ENCODE assay signal across 30 cellular contexts in genomic region chr2:177348090-177348489, GRCh38.
"Had no signal": no experiment of that assay in that cellular context is flagged by ENCODE, and none has a peak within 500 bp of the region (broad histone marks: within the 10 kb centered on the region; RNA-seq: fewer than 3 reads in every experiment).

No MANE protein-coding gene starts in this region.

- H3K36me3 ChIP-seq: colonic mucosa, gastrocnemius medialis, ovary, sigmoid colon, stomach, thyroid gland, upper lobe of right lung, WERI-Rb-1 had no signal

- H3K4me1 Mint-ChIP-seq: central memory CD8-positive, alpha-beta T cell; stimulated activated effector memory CD8-positive, alpha-beta T cell treated with anti-CD3 and anti-CD28 coated beads, Interleukin-12 subunit alpha, Interleukin-12 subunit beta, amount 100 ng/mL, for 72 hours had no signal

- H3K4me3 Mint-ChIP-seq: activated naive CD8-positive, alpha-beta T cell; central memory CD8-positive, alpha-beta T cell; natural killer cell treated with Interleukin-12 subunit alpha and Interleukin-12 subunit beta and Interleukin-15 and Interleukin-18, amount 100 ng/mL, for 72 hours; stimulated activated effector memory CD8-positive, alpha-beta T cell treated with anti-CD3 and anti-CD28 coated beads, Interleukin-12 subunit alpha, Interleukin-12 subunit beta, amount 100 ng/mL, for 72 hours had no signal

- DNase-seq: activated CD4-positive, alpha-beta T cell treated with anti-CD3 and anti-CD28 coated beads for 48 hours; activated CD4-positive, alpha-beta T cell treated with anti-CD3 and anti-CD28 coated beads, Interleukin-2, amount 50 U/mL, for 48 hours; activated CD8-positive, alpha-beta memory T cell treated with anti-CD3 and anti-CD28 coated beads for 24 hours; activated effector memory CD4-positive, alpha-beta T cell treated with Interleukin-2 at 50 U/mL for 16 hours; activated naive CD4-positive, alpha-beta T cell treated with Interleukin-2 at 50 U/mL for 16 hours; anterior cingulate cortex; colonic mucosa; effector memory CD4-positive, alpha-beta T cell; erythroblast; gastrocnemius medialis; glutamatergic neuron; islet precursor cell; left cardiac atrium; left ventricle myocardium superior; mucosa of descending colon; ovary; sigmoid colon; small intestine; stimulated activated CD4-positive, alpha-beta T cell treated with anti-CD3 and anti-CD28 coated beads, Interleukin-4, amount 100 ng/mL, for 24 hours; stomach; T1000; thyroid gland; upper lobe of right lung; WERI-Rb-1 had no signal

- H3K4me3 ChIP-seq: colonic mucosa, gastrocnemius medialis, mucosa of descending colon, ovary, sigmoid colon, stomach, thyroid gland, upper lobe of right lung had no signal

- H3K9me3 ChIP-seq: colonic mucosa, gastrocnemius medialis, mucosa of descending colon, ovary, sigmoid colon, stomach, thyroid gland, upper lobe of right lung had no signal

- ATAC-seq: activated CD4-positive, CD25-positive, alpha-beta regulatory T cell treated with anti-CD3 and anti-CD28 coated beads, Interleukin-2, amount 50 U/mL, for 24 hours; gastrocnemius medialis; left cardiac atrium; left ventricle myocardium superior; mucosa of descending colon; natural killer cell treated with Interleukin-12 subunit alpha and Interleukin-12 subunit beta and Interleukin-15 and Interleukin-18, amount 100 ng/mL, for 72 hours; stimulated activated effector memory CD8-positive, alpha-beta T cell treated with anti-CD3 and anti-CD28 coated beads, Interleukin-12 subunit alpha, Interleukin-12 subunit beta, amount 100 ng/mL, for 72 hours; upper lobe of right lung had no signal

- H3K36me3 Mint-ChIP-seq: natural killer cell treated with Interleukin-12 subunit alpha and Interleukin-12 subunit beta and Interleukin-15 and Interleukin-18, amount 100 ng/mL, for 72 hours; stimulated activated effector memory CD8-positive, alpha-beta T cell treated with anti-CD3 and anti-CD28 coated beads, Interleukin-12 subunit alpha, Interleukin-12 subunit beta, amount 100 ng/mL, for 72 hours had no signal

- H3K9me3 Mint-ChIP-seq: central memory CD8-positive, alpha-beta T cell; natural killer cell treated with Interleukin-12 subunit alpha and Interleukin-12 subunit beta and Interleukin-15 and Interleukin-18, amount 100 ng/mL, for 72 hours; stimulated activated effector memory CD8-positive, alpha-beta T cell treated with anti-CD3 and anti-CD28 coated beads, Interleukin-12 subunit alpha, Interleukin-12 subunit beta, amount 100 ng/mL, for 72 hours had no signal

- H3K27me3 ChIP-seq: colonic mucosa, gastrocnemius medialis, ovary, sigmoid colon, stomach, thyroid gland, upper lobe of right lung had no signal

- H3K4me1 ChIP-seq: colonic mucosa, gastrocnemius medialis had no signal

- H3K27ac ChIP-seq: colonic mucosa, gastrocnemius medialis, ovary, stomach, thyroid gland, upper lobe of right lung, WERI-Rb-1 had no signal

- H3K27me3 Mint-ChIP-seq: activated naive CD8-positive, alpha-beta T cell; central memory CD8-positive, alpha-beta T cell; natural killer cell treated with Interleukin-12 subunit alpha and Interleukin-12 subunit beta and Interleukin-15 and Interleukin-18, amount 100 ng/mL, for 72 hours; progenitor cell of endocrine pancreas had no signal

- H3K27ac Mint-ChIP-seq: activated naive CD8-positive, alpha-beta T cell; progenitor cell of endocrine pancreas; stimulated activated effector memory CD8-positive, alpha-beta T cell treated with anti-CD3 and anti-CD28 coated beads, Interleukin-12 subunit alpha, Interleukin-12 subunit beta, amount 100 ng/mL, for 72 hours had no signal
